In genomic region chr13:110266983-110267382, GRCh38 we compare ENCODE assay signal across 1 cellular context.
TF ChIP-seq lines count a peak whose summit lies in the region.

No MANE protein-coding gene starts in this region.

TF ChIP-seq in H1, 55 proteins besides CTCF, POLR2A, EP300 and RAD21:
- 0 out of 2 replicates have a peak, but pooled peaks have one; percentile 20 for TF ChIP-seq CREB1 (IDR thresholded peaks at IDR 0.05)
- TF ChIP-seq CBX8 (IDR thresholded peaks at IDR 0.05; ENCODE audit: borderline replicate concordance, low read depth, low read length): no peak
- no peak for TF ChIP-seq CHD2 (IDR thresholded peaks at IDR 0.05; ENCODE audit: low read length)
- no peak for TF ChIP-seq RBBP5 (IDR thresholded peaks at IDR 0.05; ENCODE audit: borderline replicate concordance, low read depth, low read length)
- no peak for TF ChIP-seq ASH2L (IDR thresholded peaks at IDR 0.05; ENCODE audit: low read length)
- TF ChIP-seq HDAC2 (IDR thresholded peaks at IDR 0.05; ENCODE audit: borderline replicate concordance in 1 of 2, low read depth in 2 of 2, low read length in 2 of 2): peak; percentile 97 to 99; a peak in 3 of 4 replicates
- TF ChIP-seq NANOG (IDR thresholded peaks at IDR 0.05; ENCODE audit: insufficient read depth, low read depth, low read length, poor library complexity, severe bottlenecking): no peak
- no peak for TF ChIP-seq TAF7 (optimal IDR thresholded peaks at IDR 0.05; ENCODE audit: borderline replicate concordance, low read depth, low read length)
- TF ChIP-seq SUZ12 (IDR thresholded peaks at IDR 0.05; ENCODE audit: low read length): no peak; the same call in 1 of the 2 replicates
- 0 out of 2 replicates have a peak, but pooled peaks have one; percentile 37 for TF ChIP-seq TCF12 (IDR thresholded peaks at IDR 0.05; ENCODE audit: low read depth, low read length)
- no peak for TF ChIP-seq FOSL1 (IDR thresholded peaks at IDR 0.05; ENCODE audit: insufficient read depth, low read depth, low read length)
- TF ChIP-seq SIN3A (conservative IDR thresholded peaks at IDR 0.05 in 1 of 2, IDR thresholded peaks at IDR 0.05 in 1 of 2; ENCODE audit: low read depth in 1 of 2, low read length in 2 of 2): peak in 1 of 2 experiments; percentile 82; a peak in 2 of 4 replicates
- peak; percentile 81 for TF ChIP-seq BACH1 (IDR thresholded peaks at IDR 0.05; ENCODE audit: low read length)
- TF ChIP-seq MAX (IDR thresholded peaks at IDR 0.05): peak; percentile 31; the same call in 1 of the 2 replicates
- no peak for TF ChIP-seq ZNF274 (IDR thresholded peaks at IDR 0.05; ENCODE audit: borderline replicate concordance, extremely low read depth, low read length)
- TF ChIP-seq JUN (IDR thresholded peaks at IDR 0.05; ENCODE audit: low read depth, low read length): no peak
- TF ChIP-seq SIX5 (IDR thresholded peaks at IDR 0.05; ENCODE audit: low read depth, low read length): no peak
- TF ChIP-seq SP4 (IDR thresholded peaks at IDR 0.05; ENCODE audit: low read length): no peak
